In the genomic region with DNA sequence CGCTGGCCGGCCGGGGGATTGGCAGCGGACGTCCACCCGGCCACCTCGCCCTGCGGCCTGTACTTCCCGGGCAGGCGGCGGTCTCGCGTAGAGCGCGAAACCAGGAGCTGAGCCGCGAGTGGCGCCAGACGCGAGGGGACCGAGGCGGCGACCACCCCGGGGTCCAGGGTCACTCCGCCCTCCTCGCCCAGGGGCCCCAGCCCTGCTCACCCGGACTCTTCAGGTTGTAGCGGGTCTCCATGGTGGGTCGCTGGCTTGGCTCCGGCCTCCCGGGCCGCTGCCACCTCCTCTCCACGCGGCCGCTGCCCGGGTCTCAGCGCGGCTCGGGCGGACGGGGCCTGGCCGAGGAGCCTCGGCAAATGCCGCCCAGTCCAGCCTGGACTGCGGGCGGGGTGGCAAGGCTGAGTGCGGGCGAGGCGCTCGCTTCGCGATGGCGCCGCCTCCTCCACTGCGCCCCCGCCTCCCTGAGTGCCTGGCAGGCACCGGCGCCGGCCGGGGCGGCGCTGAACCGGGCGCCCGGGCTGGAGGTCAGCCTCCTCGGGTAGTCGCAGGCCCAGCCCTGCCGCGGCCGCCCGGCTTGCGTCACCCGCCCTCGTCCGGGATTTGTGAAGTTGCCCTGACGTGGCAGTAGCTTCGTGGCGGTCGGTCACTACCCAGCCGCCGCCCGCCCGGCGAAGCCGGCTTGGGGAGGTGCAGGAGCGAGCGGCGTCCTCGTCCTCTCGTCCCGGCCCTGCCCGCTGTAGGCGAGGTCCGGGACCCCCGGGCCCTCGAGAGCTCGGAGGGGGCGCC, we compare ENCODE assay signal across 1 cellular context.
A peak's percentile ranks its signal among the peaks of the same experiment; 100 is the strongest.
TF ChIP-seq lines count a peak whose summit lies in the region.

A gene with protein sequence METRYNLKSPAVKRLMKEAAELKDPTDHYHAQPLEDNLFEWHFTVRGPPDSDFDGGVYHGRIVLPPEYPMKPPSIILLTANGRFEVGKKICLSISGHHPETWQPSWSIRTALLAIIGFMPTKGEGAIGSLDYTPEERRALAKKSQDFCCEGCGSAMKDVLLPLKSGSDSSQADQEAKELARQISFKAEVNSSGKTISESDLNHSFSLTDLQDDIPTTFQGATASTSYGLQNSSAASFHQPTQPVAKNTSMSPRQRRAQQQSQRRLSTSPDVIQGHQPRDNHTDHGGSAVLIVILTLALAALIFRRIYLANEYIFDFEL (minus strand): TSS at position 394 of the 789 bp plus-strand sequence. CDS start 153 bp downstream, at position 241.

TF ChIP-seq in K562, 482 proteins besides CTCF, POLR2A, EP300 and RAD21 (continued from another document and continues in another):
- TF ChIP-seq CHAMP1 (IDR thresholded peaks at IDR 0.05) = no peak
- TF ChIP-seq ZNF511 (CRISPR knock-in tag; IDR thresholded peaks at IDR 0.05) = peak; percentile 81; the same call in 1 of the 2 replicates
- no peak for TF ChIP-seq HLTF (IDR thresholded peaks at IDR 0.05)
- TF ChIP-seq, protein P1, sequence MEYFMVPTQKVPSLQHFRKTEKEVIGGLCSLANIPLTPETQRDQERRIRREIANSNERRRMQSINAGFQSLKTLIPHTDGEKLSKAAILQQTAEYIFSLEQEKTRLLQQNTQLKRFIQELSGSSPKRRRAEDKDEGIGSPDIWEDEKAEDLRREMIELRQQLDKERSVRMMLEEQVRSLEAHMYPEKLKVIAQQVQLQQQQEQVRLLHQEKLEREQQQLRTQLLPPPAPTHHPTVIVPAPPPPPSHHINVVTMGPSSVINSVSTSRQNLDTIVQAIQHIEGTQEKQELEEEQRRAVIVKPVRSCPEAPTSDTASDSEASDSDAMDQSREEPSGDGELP (CRISPR knock-in tag; IDR thresholded peaks at IDR 0.05; ENCODE audit: borderline replicate concordance) = peak; percentile 37; the same call in 1 of the 2 replicates
- TF ChIP-seq NCOA2 (IDR thresholded peaks at IDR 0.05; ENCODE audit: partially characterized antibody in 2 of 2) = no peak
- TF ChIP-seq, protein P2, sequence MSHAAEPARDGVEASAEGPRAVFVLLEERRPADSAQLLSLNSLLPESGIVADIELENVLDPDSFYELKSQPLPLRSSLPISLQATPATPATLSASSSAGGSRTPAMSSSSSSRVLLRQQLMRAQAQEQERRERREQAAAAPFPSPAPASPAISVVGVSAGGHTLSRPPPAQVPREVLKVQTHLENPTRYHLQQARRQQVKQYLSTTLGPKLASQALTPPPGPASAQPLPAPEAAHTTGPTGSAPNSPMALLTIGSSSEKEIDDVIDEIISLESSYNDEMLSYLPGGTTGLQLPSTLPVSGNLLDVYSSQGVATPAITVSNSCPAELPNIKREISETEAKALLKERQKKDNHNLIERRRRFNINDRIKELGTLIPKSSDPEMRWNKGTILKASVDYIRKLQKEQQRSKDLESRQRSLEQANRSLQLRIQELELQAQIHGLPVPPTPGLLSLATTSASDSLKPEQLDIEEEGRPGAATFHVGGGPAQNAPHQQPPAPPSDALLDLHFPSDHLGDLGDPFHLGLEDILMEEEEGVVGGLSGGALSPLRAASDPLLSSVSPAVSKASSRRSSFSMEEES (CRISPR knock-in tag; IDR thresholded peaks at IDR 0.05) = no peak
- TF ChIP-seq KLF10 (CRISPR knock-in tag; IDR thresholded peaks at IDR 0.05) = no peak
- no peak for TF ChIP-seq NCOA1 (IDR thresholded peaks at IDR 0.05; ENCODE audit: low read depth)
- TF ChIP-seq NELFE (IDR thresholded peaks at IDR 0.05; ENCODE audit: insufficient read depth, insufficient read length) = no peak
- 0 out of 2 replicates have a peak, but pooled peaks have one; percentile 42 for TF ChIP-seq CHD2 (IDR thresholded peaks at IDR 0.05; ENCODE audit: low read depth, low read length)
- peak; percentile 87; the same call in 1 of the 2 replicates for TF ChIP-seq E2F5 (CRISPR knock-in tag; IDR thresholded peaks at IDR 0.05)
- no peak for TF ChIP-seq ARHGAP35 (IDR thresholded peaks at IDR 0.05; ENCODE audit: partially characterized antibody)
- peak; percentile 47 for TF ChIP-seq SAP30 (IDR thresholded peaks at IDR 0.05; ENCODE audit: borderline replicate concordance, insufficient read depth, low read depth, low read length, poor library complexity, severe bottlenecking)
- TF ChIP-seq CBX1 (IDR thresholded peaks at IDR 0.05; ENCODE audit: low read depth) = no peak; the same call in 1 of the 2 replicates
- no peak for TF ChIP-seq SREBF2 (CRISPR knock-in tag; IDR thresholded peaks at IDR 0.05)
- no peak for TF ChIP-seq TEAD2 (tag; IDR thresholded peaks at IDR 0.05)
- peak; percentile 46 for TF ChIP-seq POLR2B (IDR thresholded peaks at IDR 0.05; ENCODE audit: low read depth, partially characterized antibody)
- no peak for TF ChIP-seq MYC (IDR thresholded peaks at IDR 0.05; ENCODE audit: low read depth, low read length)
- TF ChIP-seq MYC (CRISPR knock-in tag; IDR thresholded peaks at IDR 0.05; ENCODE audit: borderline replicate concordance, low read depth) = no peak
- TF ChIP-seq ZFP36 (IDR thresholded peaks at IDR 0.05; ENCODE audit: low read depth, low read length, partially characterized antibody) = no peak
- no peak for TF ChIP-seq CHD4 (IDR thresholded peaks at IDR 0.05; ENCODE audit: insufficient read depth, insufficient replicate concordance, low read depth, low read length, poor library complexity, severe bottlenecking)
- TF ChIP-seq MITF (IDR thresholded peaks at IDR 0.05) = no peak
- peak; percentile 43; the same call in 1 of the 2 replicates for TF ChIP-seq E2F4 (CRISPR knock-in tag; IDR thresholded peaks at IDR 0.05; ENCODE audit: low read depth)
- TF ChIP-seq COPS2 (conservative IDR thresholded peaks at IDR 0.05) = no peak
- peak; percentile 43; the same call in 1 of the 2 replicates for TF ChIP-seq FOXK1 (CRISPR knock-in tag; IDR thresholded peaks at IDR 0.05; ENCODE audit: borderline replicate concordance)
- TF ChIP-seq PHF20 (IDR thresholded peaks at IDR 0.05; ENCODE audit: partially characterized antibody) = peak; percentile 65
- TF ChIP-seq ZBTB26 (CRISPR knock-in tag; IDR thresholded peaks at IDR 0.05) = no peak
- no peak for TF ChIP-seq KAT7 (CRISPR knock-in tag; IDR thresholded peaks at IDR 0.05; ENCODE audit: borderline replicate concordance)
- no peak for TF ChIP-seq HOMEZ (CRISPR knock-in tag; IDR thresholded peaks at IDR 0.05)
- TF ChIP-seq SPI1 (IDR thresholded peaks at IDR 0.05; ENCODE audit: borderline replicate concordance, low read depth, low read length) = no peak
